8 cellular contexts compared by ENCODE assay signal in genomic region chr4:26787461-26788340, GRCh38.
DNase-seq lines count a peak whose midpoint lies in the region; ATAC-seq and TF ChIP-seq lines count a peak whose summit lies in the region.

No MANE protein-coding gene starts in this region.

- DNase-seq in NOMO-1 (lab: John Stamatoyannopoulos, UW; ENCODE audit: unreplicated experiment in 2 of 2), result peak; percentile 41 to 60
- DNase-seq in NOMO-1 treated with dmso at 0.1 percent for 144 hours (lab: John Stamatoyannopoulos, UW; ENCODE audit: unreplicated experiment), result no peak
- DNase-seq in WTC11 (ENCODE audit: low spot score), result peak; percentile 50
- DNase-seq in esophagus squamous epithelium (lab: John Stamatoyannopoulos, UW), result no peak
- DNase-seq in cortex of kidney (lab: John Stamatoyannopoulos, UW), result no peak
- DNase-seq in tibial artery, result no peak

- peaks cover 12% of the 10 kb centered on the region for H3K4me1 ChIP-seq in HUES48 (ENCODE audit: control insufficient read depth, insufficient read depth, low read length)
- peaks cover 8 to 32% (median 16%) of the 10 kb centered on the region in 3 donors for H3K4me1 ChIP-seq in esophagus squamous epithelium
- H3K4me1 ChIP-seq in parathyroid adenoma, result peaks cover 15% of the 10 kb centered on the region
- peaks cover 0 to 18% (median 13%) of the 10 kb centered on the region in 4 donors for H3K4me1 ChIP-seq in tibial artery

- no peak for TF ChIP-seq POLR2A in esophagus squamous epithelium (IDR thresholded peaks at IDR 0.05)

- peaks cover 6% of the 10 kb centered on the region; the same call in 1 of the 2 replicates for H3K36me3 Mint-ChIP-seq in WTC11

- peak overlapping the region; percentile 74; the same call in 1 of the 2 replicates for H3K27ac Mint-ChIP-seq in WTC11

- ATAC-seq in WTC11, result peak; percentile 88

- H3K4me3 ChIP-seq in HUES48 (ENCODE audit: low read depth, low read length) (no peak overlapping the region), esophagus squamous epithelium (peak overlapping the region in 1 of 4 donors; percentile 21), parathyroid adenoma (ENCODE audit: low read depth, low read length) (no peak overlapping the region), tibial artery (no peak overlapping the region)

- no peak overlapping the region for H3K4me2 ChIP-seq in parathyroid adenoma (ENCODE audit: low read length)

- peak overlapping the region; percentile 64 for H2AFZ ChIP-seq in parathyroid adenoma

- no peak overlapping the region for H3K4me3 Mint-ChIP-seq in WTC11

- H3K36me3 ChIP-seq in HUES48 (ENCODE audit: control insufficient read depth, insufficient read depth, low read length) (no peaks in the 10 kb centered on the region), esophagus squamous epithelium (no peaks in the 10 kb centered on the region), parathyroid adenoma (ENCODE audit: control insufficient read depth, insufficient read depth, low read length) (no peaks in the 10 kb centered on the region), tibial artery (no peaks in the 10 kb centered on the region)

- CTCF ChIA-PET in WTC11 (lab: Charles Lee), result interaction anchor here (0.6 to 2.1 kb wide), 12 partner anchors 11 to 760 kb away, joined by 3 to 9 read pairs (median 4); partner anchors contain the start of gene STIM2

- H3K27me3 Mint-ChIP-seq in WTC11 (ENCODE audit: low read depth), result no peaks in the 10 kb centered on the region

- POLR2A ChIA-PET in WTC11 (lab: Charles Lee), result no interaction called here

- no peaks in the 10 kb centered on the region for H3K9me3 ChIP-seq in HUES48 (ENCODE audit: control insufficient read depth, insufficient read depth, low read length)
- peaks cover 0 to 5% (median 0%) of the 10 kb centered on the region in 3 donors for H3K9me3 ChIP-seq in esophagus squamous epithelium
- no peaks in the 10 kb centered on the region for H3K9me3 ChIP-seq in parathyroid adenoma (ENCODE audit: control insufficient read depth, low read length)
- no peaks in the 10 kb centered on the region for H3K9me3 ChIP-seq in tibial artery

- 21 to 29% methylated on average over 8 to 9 of the region's 11 CpGs for WGBS in esophagus squamous epithelium, 2 donors

- no peaks in the 10 kb centered on the region for H3K79me2 ChIP-seq in parathyroid adenoma

- H3K27me3 ChIP-seq in HUES48 (ENCODE audit: control insufficient read depth, insufficient read depth, low read length), result no peaks in the 10 kb centered on the region
- H3K27me3 ChIP-seq in esophagus squamous epithelium, result peaks cover 0 to 90% (median 0%) of the 10 kb centered on the region in 4 donors
- H3K27me3 ChIP-seq in parathyroid adenoma (ENCODE audit: control insufficient read depth, insufficient read depth, low read length), result no peaks in the 10 kb centered on the region
- H3K27me3 ChIP-seq in tibial artery, result no peaks in the 10 kb centered on the region

- peaks cover 8% of the 10 kb centered on the region for H3K9me3 Mint-ChIP-seq in WTC11

- peak overlapping the region; percentile 88 for H3K27ac ChIP-seq in HUES48 (ENCODE audit: low read depth, low read length)
- H3K27ac ChIP-seq in esophagus squamous epithelium, result peak overlapping the region in 3 of 4 donors; percentile 39 to 48 (median 45)
- H3K27ac ChIP-seq in parathyroid adenoma, result peak overlapping the region; percentile 72
- H3K27ac ChIP-seq in tibial artery, result no peak overlapping the region

- intact Hi-C loops in esophagus squamous epithelium (cut with DNase I) (no loop called here), tibial artery (cut with DNase I; ENCODE audit: low total_unique reads) (no loop called here)

- H3K9ac ChIP-seq in HUES48 (ENCODE audit: low read depth, low read length), result no peak overlapping the region
- H3K9ac ChIP-seq in parathyroid adenoma, result no peak overlapping the region

- no peak for TF ChIP-seq CTCF in WTC11 (IDR thresholded peaks at IDR 0.05)
- TF ChIP-seq CTCF in esophagus squamous epithelium (IDR thresholded peaks at IDR 0.05), result peak in 3 of 6 experiments; percentile 12 to 32 (median 30)
- peak; percentile 20 for TF ChIP-seq CTCF in parathyroid adenoma (IDR thresholded peaks at IDR 0.05)
- TF ChIP-seq CTCF in tibial artery (IDR thresholded peaks at IDR 0.05), result peak in 1 of 2 experiments; percentile 17

- peaks cover 15% of the 10 kb centered on the region for H3K4me1 Mint-ChIP-seq in WTC11

TF ChIP-seq in WTC11, 78 proteins besides CTCF, POLR2A, EP300 and RAD21:
- no peak for TF ChIP-seq ATF1 (CRISPR knock-in tag; IDR thresholded peaks at IDR 0.05)
- TF ChIP-seq ZNF423 (CRISPR knock-in tag; IDR thresholded peaks at IDR 0.05), result peak; percentile 98

Comparison
In these comparisons a context has a peak if more than half of its experiments do, and no peak if none do; other contexts are left out.
1. DNase-seq: peak in NOMO-1 (2 of 2) and WTC11 (single experiment); none in NOMO-1 treated with dmso at 0.1 percent for 144 hours (single experiment), esophagus squamous epithelium (single experiment), cortex of kidney (single experiment) and tibial artery (0 of 2).
2. H3K27ac ChIP-seq: peak in HUES48 (single experiment), esophagus squamous epithelium (3 of 4) and parathyroid adenoma (single experiment); none in tibial artery (0 of 2).